13 cellular contexts compared by ENCODE assay signal in genomic region chr6:32931211-32931610, GRCh38. TPM values are rescaled to one million over a fixed set of nuclear protein-coding genes. Genes with fewer than 3 reads are reported as not detected.
DNase-seq lines count a peak whose midpoint lies in the region; ATAC-seq and TF ChIP-seq lines count a peak whose summit lies in the region.
"Had no signal": no experiment of that assay in that cellular context is flagged by ENCODE, and none has a peak within 500 bp of the region (broad histone marks: within the 10 kb centered on the region; RNA-seq: fewer than 3 reads in every experiment).

No MANE protein-coding gene starts in this region.

- H3K36me3 Mint-ChIP-seq in memory B cell = peaks cover 18% of the 10 kb centered on the region
- peaks cover 21 to 38% of the 10 kb centered on the region in 2 donors for H3K36me3 Mint-ChIP-seq in stimulated activated naive B cell treated with anti-CD40 and anti-IgM and Interleukin-4, amounts not matched to agents 10 μg/mL and 1 μg/mL and 100 μg/mL, for 72 hours
- H3K36me3 Mint-ChIP-seq in nephron progenitor cell (ENCODE audit: low read depth) = no peaks in the 10 kb centered on the region

- TF ChIP-seq CTCF in VCaP (conservative IDR thresholded peaks at IDR 0.05) (no peak), nephron progenitor cell (IDR thresholded peaks at IDR 0.05) (no peak)

- H3K9me3 Mint-ChIP-seq in memory B cell (no peaks in the 10 kb centered on the region), nephron progenitor cell (no peaks in the 10 kb centered on the region)
- no peaks in the 10 kb centered on the region for H3K9me3 Mint-ChIP-seq in stimulated activated naive B cell treated with anti-CD40 and anti-IgM and Interleukin-4, amounts not matched to agents 10 μg/mL and 1 μg/mL and 100 μg/mL, for 72 hours

- no peak overlapping the region for H3K27ac ChIP-seq in BLaER1 treated with 17β-estradiol and CSF1 and Interleukin-3, amounts not matched to agents 10 nM and 100 nM
- H3K27ac ChIP-seq in VCaP (peak overlapping the region; percentile 43; the same call in 1 of the 2 replicates), aorta (ENCODE audit: low read depth in 1 of 2, low read length in 2 of 2) (no peak overlapping the region)

- WGBS in aorta, 2 donors = 0 to 1% methylated on average over 1 of the region's 1 CpG

- H3K4me1 Mint-ChIP-seq in memory B cell (peaks cover 47% of the 10 kb centered on the region), nephron progenitor cell (peaks cover 5% of the 10 kb centered on the region)
- H3K4me1 Mint-ChIP-seq in stimulated activated naive B cell treated with anti-CD40 and anti-IgM and Interleukin-4, amounts not matched to agents 10 μg/mL and 1 μg/mL and 100 μg/mL, for 72 hours = peaks cover 36 to 80% of the 10 kb centered on the region in 2 donors

- H3K4me3 ChIP-seq in BLaER1 treated with 17β-estradiol and CSF1 and Interleukin-3, amounts not matched to agents 10 nM and 100 nM = no peak overlapping the region
- H3K4me3 ChIP-seq in aorta (ENCODE audit: low read length in 2 of 2) = no peak overlapping the region

- ATAC-seq in memory B cell (ENCODE audit: low read depth) (no peak), aorta (ENCODE audit: low FRiP score) (no peak)
- peak in 1 of 2 donors; percentile 3 for ATAC-seq in stimulated activated naive B cell treated with anti-CD40 and anti-IgM and Interleukin-4, amounts not matched to agents 10 μg/mL and 1 μg/mL and 100 μg/mL, for 72 hours (replicated peaks)
- ATAC-seq: HCT116 had no signal

- H3K27me3 Mint-ChIP-seq in memory B cell = no peaks in the 10 kb centered on the region
- H3K27me3 Mint-ChIP-seq in stimulated activated naive B cell treated with anti-CD40 and anti-IgM and Interleukin-4, amounts not matched to agents 10 μg/mL and 1 μg/mL and 100 μg/mL, for 72 hours = no peaks in the 10 kb centered on the region
- H3K27me3 Mint-ChIP-seq in nephron progenitor cell (ENCODE audit: low read depth, poor library complexity) = peaks cover 42% of the 10 kb centered on the region
- H3K27me3 Mint-ChIP-seq: CD4-positive, CD25-positive, alpha-beta regulatory T cell had no signal

- H3K27me3 ChIP-seq in BLaER1 treated with 17β-estradiol and CSF1 and Interleukin-3, amounts not matched to agents 10 nM and 100 nM = no peaks in the 10 kb centered on the region
- no peaks in the 10 kb centered on the region for H3K27me3 ChIP-seq in aorta (ENCODE audit: control insufficient read depth in 1 of 2, insufficient read depth in 2 of 2, low read length in 1 of 2)

- H3K4me1 ChIP-seq in BLaER1 treated with 17β-estradiol and CSF1 and Interleukin-3, amounts not matched to agents 10 nM and 100 nM = peaks cover 19 to 37% (median 26%) of the 10 kb centered on the region in 10 experiments
- no peaks in the 10 kb centered on the region for H3K4me1 ChIP-seq in aorta (ENCODE audit: control insufficient read depth in 1 of 2, insufficient read depth in 2 of 2, low read length in 2 of 2)
- H3K4me1 ChIP-seq: BE2C had no signal

- H3K9ac ChIP-seq in BLaER1 treated with 17β-estradiol and CSF1 and Interleukin-3, amounts not matched to agents 10 nM and 100 nM = no peak overlapping the region

- H3K27ac Mint-ChIP-seq in memory B cell (peak overlapping the region; percentile 49), nephron progenitor cell (no peak overlapping the region)
- peak overlapping the region; percentile 93 for H3K27ac Mint-ChIP-seq in stimulated activated naive B cell treated with anti-CD40 and anti-IgM and Interleukin-4, amounts not matched to agents 10 μg/mL and 1 μg/mL and 100 μg/mL, for 72 hours
- H3K27ac Mint-ChIP-seq: CD4-positive, CD25-positive, alpha-beta regulatory T cell had no signal

- no peaks in the 10 kb centered on the region for H3K9me3 ChIP-seq in BLaER1 treated with 17β-estradiol and CSF1 and Interleukin-3, amounts not matched to agents 10 nM and 100 nM (replicated peaks in 1 of 11)
- no peaks in the 10 kb centered on the region for H3K9me3 ChIP-seq in aorta (ENCODE audit: control insufficient read depth, low read length)
- H3K9me3 ChIP-seq: BE2C had no signal

- in situ Hi-C loops in KBM-7 (cut with MboI; ENCODE audit: low pct_unique_long_range_greater_than_20kb, low sequenced_read_pairs) = loop anchor here (10.0 kb wide), 1 partner anchor 46 kb away; no protein-coding TSS in a partner anchor

- intact Hi-C loops in aorta (cut with DNase I) = loop anchor here in 1 of 2 donors (5.0 kb wide), 1 partner anchor 39 kb away; no protein-coding TSS in a partner anchor

- peaks cover 0 to 20% (median 16%) of the 10 kb centered on the region in 11 experiments; a peak in 11 of 22 replicates for H3K36me3 ChIP-seq in BLaER1 treated with 17β-estradiol and CSF1 and Interleukin-3, amounts not matched to agents 10 nM and 100 nM
- H3K36me3 ChIP-seq in aorta (ENCODE audit: control insufficient read depth in 1 of 2, insufficient read depth in 2 of 2, low read length in 1 of 2) = no peaks in the 10 kb centered on the region
- H3K36me3 ChIP-seq: BE2C had no signal

- H4K20me1 ChIP-seq in BLaER1 treated with 17β-estradiol and CSF1 and Interleukin-3, amounts not matched to agents 10 nM and 100 nM = no peaks in the 10 kb centered on the region

- no peak overlapping the region for H3K4me3 Mint-ChIP-seq in memory B cell
- H3K4me3 Mint-ChIP-seq in stimulated activated naive B cell treated with anti-CD40 and anti-IgM and Interleukin-4, amounts not matched to agents 10 μg/mL and 1 μg/mL and 100 μg/mL, for 72 hours = no peak overlapping the region
- H3K4me3 Mint-ChIP-seq in nephron progenitor cell = no peak overlapping the region
- H3K4me3 Mint-ChIP-seq: CD4-positive, CD25-positive, alpha-beta regulatory T cell had no signal

- DNase-seq in memory B cell (ENCODE audit: low spot score in 2 of 2) = no peak
- no peak for DNase-seq in stimulated activated naive B cell treated with anti-CD40 and anti-IgM and Interleukin-4, amounts not matched to agents 10 μg/mL and 1 μg/mL and 100 μg/mL, for 72 hours
- no peak for DNase-seq in nephron progenitor cell
- DNase-seq in aorta = no peak
- DNase-seq in KBM-7 = no peak
- DNase-seq: BE2C; Calu3; CD4-positive, CD25-positive, alpha-beta regulatory T cell; DMS 273 treated with DMSO at 0.1 percent for 48 hours; KG1 had no signal

- peak overlapping the region in 8 of 11 experiments; percentile 1 to 53 (median 34); a peak in 11 of 22 replicates for H3K4me2 ChIP-seq in BLaER1 treated with 17β-estradiol and CSF1 and Interleukin-3, amounts not matched to agents 10 nM and 100 nM

RNA-seq across cellular contexts. Expression of gene HLA-DMB, which starts 9.6 kb away (rescaled TPM):
- total RNA-seq in aorta = 10 to 100 TPM; 20.1 to 73.1 TPM
- 10 to 100 TPM in 1 of 2 donors, 1 to 10 TPM in 1; 3.6 to 35.7 TPM for polyA plus RNA-seq in aorta

RNA-seq across cellular contexts. Expression of gene HLA-DMA, which starts 21.7 kb away (rescaled TPM):
- total RNA-seq in aorta = 100 to 1,000 TPM in 1 of 2 donors, 10 to 100 TPM in 1; 36.9 to 109 TPM
- polyA plus RNA-seq in aorta = 10 to 100 TPM in 1 of 2 donors, 1 to 10 TPM in 1; 9.8 to 33.3 TPM

RNA-seq across cellular contexts. Expression of gene BRD2, which starts 37.2 kb away (rescaled TPM):
- 100 to 1,000 TPM; 166 to 181 TPM for total RNA-seq in aorta
- polyA plus RNA-seq in aorta = 100 to 1,000 TPM in 1 of 2 donors, 10 to 100 TPM in 1; 71.0 to 145 TPM
